16 cellular contexts compared by ENCODE assay signal in the genomic region with DNA sequence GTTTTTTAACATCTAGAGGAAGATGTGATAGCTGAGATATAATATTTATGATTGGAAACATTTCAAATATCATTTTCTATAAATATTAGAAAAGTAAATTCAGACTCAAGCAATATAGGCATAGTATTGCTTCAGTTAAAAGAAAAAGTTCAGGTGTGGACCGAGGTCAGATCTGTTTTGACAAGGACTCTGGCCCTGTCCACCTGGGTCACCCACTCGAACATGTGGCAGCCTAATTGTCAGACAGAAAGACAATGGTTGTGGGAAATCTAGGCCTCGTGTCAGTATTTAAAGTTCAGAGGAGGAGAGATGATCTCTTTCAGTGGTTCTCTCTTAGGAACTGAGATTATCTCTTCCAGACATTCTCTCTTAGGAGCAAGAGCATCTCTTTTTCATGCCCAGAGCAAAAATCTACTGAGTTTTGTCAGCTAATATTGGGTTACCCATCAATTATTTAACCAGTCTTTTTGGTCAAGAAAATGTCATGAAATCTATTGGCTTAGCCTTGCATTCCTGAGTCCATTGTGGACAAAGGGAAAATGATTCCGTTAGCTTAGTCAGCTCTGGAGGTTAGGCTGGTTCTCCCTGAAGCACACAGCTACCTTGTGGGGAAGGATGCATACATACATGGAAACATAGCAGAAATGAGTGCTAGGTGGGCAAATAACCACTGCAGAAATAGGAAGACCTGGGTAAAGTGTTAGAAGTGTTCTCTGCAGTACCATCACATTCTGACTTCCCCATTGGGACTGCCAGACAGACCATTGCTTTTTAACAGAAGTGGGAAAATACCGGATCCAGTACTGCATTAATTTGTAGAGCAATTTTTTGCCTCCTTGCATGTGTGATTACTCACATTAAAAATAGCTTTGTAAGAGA.
DNase-seq lines count a peak whose midpoint lies in the region; ATAC-seq and TF ChIP-seq lines count a peak whose summit lies in the region.
"Had no signal": no experiment of that assay in that cellular context is flagged by ENCODE, and none has a peak within 500 bp of the region (broad histone marks: within the 10 kb centered on the region; RNA-seq: fewer than 3 reads in every experiment).

No MANE protein-coding gene starts in this region.

- no peak for TF ChIP-seq CTCF in GM20000 (IDR thresholded peaks at IDR 0.05; ENCODE audit: extremely low read depth, missing control alignments)

- DNase-seq in astrocyte of the hippocampus (ENCODE audit: low read depth, low spot score) (peak; percentile 50), HuH-7 (ENCODE audit: low spot score) (no peak), GM20000 (ENCODE audit: low spot score) (no peak), midbrain (lab: John Stamatoyannopoulos, UW) (no peak)
- DNase-seq in stimulated activated CD4-positive, alpha-beta T cell treated with anti-CD3 and anti-CD28 coated beads, Interleukin-4, amount 100 ng/mL, for 1 hour: no peak
- DNase-seq: activated CD4-positive, alpha-beta T cell treated with anti-CD3 and anti-CD28 coated beads for 36 hours; activated T-cell treated with anti-CD3 and anti-CD28 coated beads for 4 hours; colonic mucosa; left colon; NCI-H2081; NCI-H82; stimulated activated CD4-positive, alpha-beta T cell treated with anti-CD3 and anti-CD28 coated beads, Interleukin-2, amount 100 ng/mL, for 48 hours; trophoblast cell had no signal

- ATAC-seq in GM18858 (IDR thresholded peaks at IDR 0.05; ENCODE audit: unreplicated experiment) (peak; percentile 26), GM21423 (IDR thresholded peaks at IDR 0.05; ENCODE audit: unreplicated experiment) (peak; percentile 36), HG03060 (IDR thresholded peaks at IDR 0.05; ENCODE audit: low read depth, unreplicated experiment) (peak; percentile 21)
- ATAC-seq: activated CD4-positive, alpha-beta T cell treated with anti-CD3 and anti-CD28 coated beads for 36 hours; left colon had no signal
